ENCODE assay signal across 9 cellular contexts in the genomic region with DNA sequence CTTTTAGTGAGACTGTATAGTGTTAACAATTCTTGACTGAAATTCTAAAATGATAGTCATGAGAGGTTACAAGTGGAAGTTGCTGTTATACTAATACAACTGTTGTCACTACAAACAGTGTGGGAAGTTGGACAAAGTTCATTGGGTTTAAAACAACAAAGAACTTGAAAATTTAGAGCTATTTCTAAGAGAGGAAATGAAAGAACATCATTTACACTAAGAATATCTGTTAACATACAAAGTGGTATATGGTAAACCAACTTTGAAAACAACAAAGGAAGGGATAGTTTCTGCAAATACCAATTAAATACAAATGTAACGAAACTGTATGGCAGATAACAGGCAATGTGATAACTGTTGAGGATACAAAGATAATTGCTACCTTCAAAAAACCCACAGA. TPM values are rescaled to one million over a fixed set of nuclear protein-coding genes. Genes with fewer than 3 reads are reported as not detected.
DNase-seq lines count a peak whose midpoint lies in the region; ATAC-seq and TF ChIP-seq lines count a peak whose summit lies in the region.
"Had no signal": no experiment of that assay in that cellular context is flagged by ENCODE, and none has a peak within 500 bp of the region (broad histone marks: within the 10 kb centered on the region; RNA-seq: fewer than 3 reads in every experiment).

No MANE protein-coding gene starts in this region.

- H3K9me3 Mint-ChIP-seq in naive B cell = no peaks in the 10 kb centered on the region
- H3K9me3 Mint-ChIP-seq in mesothelial cell of epicardium = no peaks in the 10 kb centered on the region
- no peaks in the 10 kb centered on the region for H3K9me3 Mint-ChIP-seq in activated CD4-positive, alpha-beta memory T cell treated with anti-CD3 and anti-CD28 coated beads, Interleukin-2, amount 10 ng/mL, durations not matched to agents 7 days and 5 days

- H3K36me3 Mint-ChIP-seq in naive B cell (peaks cover 8 to 22% of the 10 kb centered on the region in 2 donors), mesothelial cell of epicardium (peaks cover 13% of the 10 kb centered on the region)
- H3K36me3 Mint-ChIP-seq in activated CD4-positive, alpha-beta memory T cell treated with anti-CD3 and anti-CD28 coated beads, Interleukin-2, amount 10 ng/mL, durations not matched to agents 7 days and 5 days (ENCODE audit: low read depth) = peaks cover 47% of the 10 kb centered on the region

- H3K4me1 Mint-ChIP-seq in naive B cell (peaks cover 68 to 84% (median 80%) of the 10 kb centered on the region in 3 donors), mesothelial cell of epicardium (peaks cover 12% of the 10 kb centered on the region)
- H3K4me1 Mint-ChIP-seq in activated CD4-positive, alpha-beta memory T cell treated with anti-CD3 and anti-CD28 coated beads, Interleukin-2, amount 10 ng/mL, durations not matched to agents 7 days and 5 days = peaks cover 42% of the 10 kb centered on the region

- CTCF ChIA-PET in activated CD4-positive, alpha-beta memory T cell treated with anti-CD3 and anti-CD28 coated beads, Interleukin-2, amount 10 ng/mL, durations not matched to agents 7 days and 5 days (lab: Charles Lee) = no interaction called here

- H3K4me3 Mint-ChIP-seq in naive B cell (peak overlapping the region; percentile 39 to 87 (median 68)), mesothelial cell of epicardium (no peak overlapping the region)
- no peak overlapping the region for H3K4me3 Mint-ChIP-seq in activated CD4-positive, alpha-beta memory T cell treated with anti-CD3 and anti-CD28 coated beads, Interleukin-2, amount 10 ng/mL, durations not matched to agents 7 days and 5 days

- POLR2A ChIA-PET in activated CD4-positive, alpha-beta memory T cell treated with anti-CD3 and anti-CD28 coated beads, Interleukin-2, amount 10 ng/mL, durations not matched to agents 7 days and 5 days (lab: Charles Lee) = interaction anchor here (0.9 to 1.8 kb wide), 2 partner anchors 10 to 27 kb away, joined by 3 to 12 read pairs; no protein-coding TSS in a partner anchor

- TF ChIP-seq CTCF in mesothelial cell of epicardium (IDR thresholded peaks at IDR 0.05; ENCODE audit: unreplicated experiment) = no peak

- peak; percentile 49 for ATAC-seq in GM18520 (IDR thresholded peaks at IDR 0.05; ENCODE audit: unreplicated experiment)
- ATAC-seq in GM21526 (IDR thresholded peaks at IDR 0.05; ENCODE audit: low FRiP score, unreplicated experiment) = peak; percentile 60
- ATAC-seq in HG03135 (IDR thresholded peaks at IDR 0.05; ENCODE audit: unreplicated experiment) = peak; percentile 40
- peak; percentile 38 to 41 for ATAC-seq in naive B cell (ENCODE audit: low read depth in 2 of 2)

- DNase-seq in naive B cell = no peak
- no peak for DNase-seq in mesothelial cell of epicardium (ENCODE audit: low spot score in 2 of 2, unreplicated experiment in 2 of 2)
- DNase-seq in activated CD4-positive, alpha-beta memory T cell treated with anti-CD3 and anti-CD28 coated beads, Interleukin-2, amount 10 ng/mL, durations not matched to agents 7 days and 5 days = no peak
- no peak for DNase-seq in SW 1271 (lab: John Stamatoyannopoulos, UW)
- DNase-seq in amygdala (lab: John Stamatoyannopoulos, UW) = no peak
- DNase-seq: kidney glomerular epithelial cell had no signal

- H3K27ac Mint-ChIP-seq in naive B cell (peak overlapping the region; percentile 10 to 77 (median 50)), mesothelial cell of epicardium (no peak overlapping the region)
- no peak overlapping the region for H3K27ac Mint-ChIP-seq in activated CD4-positive, alpha-beta memory T cell treated with anti-CD3 and anti-CD28 coated beads, Interleukin-2, amount 10 ng/mL, durations not matched to agents 7 days and 5 days

- H3K27me3 Mint-ChIP-seq in naive B cell (no peaks in the 10 kb centered on the region), mesothelial cell of epicardium (ENCODE audit: low read depth) (no peaks in the 10 kb centered on the region)
- no peaks in the 10 kb centered on the region for H3K27me3 Mint-ChIP-seq in activated CD4-positive, alpha-beta memory T cell treated with anti-CD3 and anti-CD28 coated beads, Interleukin-2, amount 10 ng/mL, durations not matched to agents 7 days and 5 days

RNA-seq across cellular contexts. Expression of a gene that starts 11.6 kb away (rescaled TPM):
- polyA plus RNA-seq in naive B cell (ENCODE audit: low read depth in 6 of 6) = 100 to 1,000 TPM; 203 to 341 (median 281) TPM
- 112 to 115 TPM (median 114 TPM) in 3 replicates for total RNA-seq in mesothelial cell of epicardium
- 100 to 1,000 TPM; 135 to 142 TPM for total RNA-seq in activated CD4-positive, alpha-beta memory T cell treated with anti-CD3 and anti-CD28 coated beads, Interleukin-2, amount 10 ng/mL, durations not matched to agents 7 days and 5 days

Comparison
In these comparisons a context has a peak if more than half of its experiments do, and no peak if none do; other contexts are left out.
1. H3K27ac Mint-ChIP-seq: peak in naive B cell (6 of 6); none in mesothelial cell of epicardium (single experiment) and activated CD4-positive, alpha-beta memory T cell treated with anti-CD3 and anti-CD28 coated beads, Interleukin-2, amount 10 ng/mL, durations not matched to agents 7 days and 5 days (single experiment).
2. H3K4me3 Mint-ChIP-seq: peak in naive B cell (8 of 8); none in mesothelial cell of epicardium (single experiment) and activated CD4-positive, alpha-beta memory T cell treated with anti-CD3 and anti-CD28 coated beads, Interleukin-2, amount 10 ng/mL, durations not matched to agents 7 days and 5 days (single experiment).
3. Peak in every context shown above with its lines, with median percentiles within 50 percentile points of each other: ATAC-seq.